31 cellular contexts compared by ENCODE assay signal in genomic region chr1:52343982-52344381, GRCh38.
"Had no signal": no experiment of that assay in that cellular context is flagged by ENCODE, and none has a peak within 500 bp of the region (broad histone marks: within the 10 kb centered on the region; RNA-seq: fewer than 3 reads in every experiment).

No MANE protein-coding gene starts in this region.

- H3K4me3 ChIP-seq: pancreas, prostate gland, skin epidermis, smooth muscle cell, spleen, suprapubic skin, testis, tibial artery, transverse colon, upper lobe of left lung, uterus had no signal

- H3K27ac Mint-ChIP-seq: naive B cell; natural killer cell treated with Interleukin-12 subunit alpha and Interleukin-12 subunit beta and Interleukin-15 and Interleukin-18, amount 100 ng/mL, for 72 hours; stimulated activated memory B cell treated with anti-CD40 and anti-IgM and Interleukin-4, amounts not matched to agents 10 μg/mL and 1 μg/mL and 100 μg/mL, for 72 hours; stimulated activated naive CD8-positive, alpha-beta T cell treated with anti-CD3 and anti-CD28 coated beads, Interleukin-15, amount 100 ng/mL, for 72 hours had no signal

- H3K36me3 ChIP-seq: neutrophil, prostate gland, transverse colon, uterus had no signal

- H3K9me3 Mint-ChIP-seq: naive B cell; naive thymus-derived CD8-positive, alpha-beta T cell; natural killer cell treated with Interleukin-12 subunit alpha and Interleukin-12 subunit beta and Interleukin-15 and Interleukin-18, amount 100 ng/mL, for 72 hours; nephron progenitor cell; neural crest cell; stimulated activated memory B cell treated with anti-CD40 and anti-IgM and Interleukin-4, amounts not matched to agents 10 μg/mL and 1 μg/mL and 100 μg/mL, for 72 hours; stimulated activated naive CD8-positive, alpha-beta T cell treated with anti-CD3 and anti-CD28 coated beads, Interleukin-15, amount 100 ng/mL, for 72 hours had no signal

- H3K9me3 ChIP-seq: neutrophil, pancreas, prostate gland, spleen, suprapubic skin, testis, tibial artery, transverse colon, upper lobe of left lung, uterus had no signal

- ATAC-seq: naive thymus-derived CD8-positive, alpha-beta T cell; natural killer cell treated with Interleukin-12 subunit alpha and Interleukin-12 subunit beta and Interleukin-15 and Interleukin-18, amount 100 ng/mL, for 72 hours; pancreas; right cardiac atrium; sciatic nerve; stimulated activated memory B cell treated with anti-CD40 and anti-IgM and Interleukin-4, amounts not matched to agents 10 μg/mL and 1 μg/mL and 100 μg/mL, for 72 hours; stimulated activated naive CD8-positive, alpha-beta T cell treated with anti-CD3 and anti-CD28 coated beads, Interleukin-15, amount 100 ng/mL, for 72 hours; stimulated activated naive CD8-positive, alpha-beta T cell treated with anti-CD3 and anti-CD28 coated beads, Interleukin-15, Interleukin-2, amounts not matched to agents 100 U/mL and 50 U/mL, for 24 hours had no signal

- DNase-seq: naive B cell; naive thymus-derived CD8-positive, alpha-beta T cell; nephron progenitor cell; nucleus accumbens; pancreas; retina; right cardiac atrium; spleen; stimulated activated CD4-positive, alpha-beta T cell treated with anti-CD3 and anti-CD28 coated beads, Interleukin-12 subunit alpha, Interleukin-12 subunit beta, amount 100 ng/mL, for 4 hours; stimulated activated CD4-positive, alpha-beta T cell treated with anti-CD3 and anti-CD28 coated beads, Interleukin-1b, Interleukin-23, amount 100 ng/mL, for 48 hours; stimulated activated CD4-positive, alpha-beta T cell treated with anti-CD3 and anti-CD28 coated beads, Interleukin-4, amount 100 ng/mL, for 1 hour; stimulated activated CD4-positive, alpha-beta T cell treated with anti-CD3 and anti-CD28 coated beads, Interleukin-4, amount 100 ng/mL, for 4 hours; stimulated activated CD8-positive, alpha-beta memory T cell treated with anti-CD3 and anti-CD28 coated beads, Interleukin-4, amount 100 ng/mL, for 48 hours; stimulated activated naive CD4-positive, alpha-beta T cell; stimulated activated naive CD8-positive, alpha-beta T cell treated with anti-CD3 and anti-CD28 coated beads, Interleukin-15, amount 100 ng/mL, for 72 hours; stimulated activated naive CD8-positive, alpha-beta T cell treated with anti-CD3 and anti-CD28 coated beads, Interleukin-15, Interleukin-2, amounts not matched to agents 100 U/mL and 50 U/mL, for 24 hours; substantia nigra; testis; tibial artery; transverse colon; upper lobe of left lung; uterus had no signal

- H3K4me1 ChIP-seq: pancreas, prostate gland, spleen, testis, tibial artery, transverse colon, upper lobe of left lung, uterus had no signal

- H3K27me3 Mint-ChIP-seq: naive B cell; naive thymus-derived CD8-positive, alpha-beta T cell; natural killer cell treated with Interleukin-12 subunit alpha and Interleukin-12 subunit beta and Interleukin-15 and Interleukin-18, amount 100 ng/mL, for 72 hours; stimulated activated memory B cell treated with anti-CD40 and anti-IgM and Interleukin-4, amounts not matched to agents 10 μg/mL and 1 μg/mL and 100 μg/mL, for 72 hours; stimulated activated naive CD8-positive, alpha-beta T cell treated with anti-CD3 and anti-CD28 coated beads, Interleukin-15, amount 100 ng/mL, for 72 hours had no signal

- H3K36me3 Mint-ChIP-seq: naive B cell; natural killer cell treated with Interleukin-12 subunit alpha and Interleukin-12 subunit beta and Interleukin-15 and Interleukin-18, amount 100 ng/mL, for 72 hours; stimulated activated memory B cell treated with anti-CD40 and anti-IgM and Interleukin-4, amounts not matched to agents 10 μg/mL and 1 μg/mL and 100 μg/mL, for 72 hours had no signal

- H3K27me3 ChIP-seq: neutrophil, pancreas, spleen, suprapubic skin, testis, tibial artery, transverse colon, upper lobe of left lung, uterus had no signal

- H3K4me1 Mint-ChIP-seq: nephron progenitor cell; stimulated activated memory B cell treated with anti-CD40 and anti-IgM and Interleukin-4, amounts not matched to agents 10 μg/mL and 1 μg/mL and 100 μg/mL, for 72 hours had no signal

- H3K27ac ChIP-seq: neutrophil, pancreas, prostate gland, skin epidermis, spleen, suprapubic skin, testis, tibial artery, transverse colon, upper lobe of left lung, uterus had no signal

- H3K4me3 Mint-ChIP-seq: naive B cell; naive thymus-derived CD8-positive, alpha-beta T cell; natural killer cell treated with Interleukin-12 subunit alpha and Interleukin-12 subunit beta and Interleukin-15 and Interleukin-18, amount 100 ng/mL, for 72 hours; nephron progenitor cell; neural crest cell; stimulated activated memory B cell treated with anti-CD40 and anti-IgM and Interleukin-4, amounts not matched to agents 10 μg/mL and 1 μg/mL and 100 μg/mL, for 72 hours; stimulated activated naive CD8-positive, alpha-beta T cell treated with anti-CD3 and anti-CD28 coated beads, Interleukin-15, amount 100 ng/mL, for 72 hours had no signal
